1 cellular context compared by ENCODE assay signal in the genomic region with DNA sequence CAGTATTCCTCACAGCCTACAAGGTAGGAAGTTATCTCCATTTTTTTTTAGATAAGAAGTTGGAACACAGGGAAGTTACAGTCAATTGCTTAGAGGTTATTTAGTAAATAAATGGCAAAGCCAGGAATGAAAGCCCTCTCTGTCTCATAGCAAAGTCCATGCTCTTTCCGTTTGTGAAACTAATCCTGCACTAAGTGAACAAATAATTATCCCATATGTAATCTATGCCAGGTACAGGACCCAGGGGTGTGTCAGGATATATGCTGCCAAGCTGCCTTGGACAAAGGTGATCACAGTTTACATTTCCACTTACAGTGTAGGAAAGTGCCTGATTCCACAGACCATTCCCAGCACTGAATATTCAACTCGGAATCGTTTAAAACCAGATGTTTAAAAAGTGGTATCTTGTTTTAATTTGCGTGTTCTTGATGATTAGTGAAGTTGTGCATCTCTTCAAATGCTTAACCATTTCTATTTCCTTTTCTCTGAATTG.
TF ChIP-seq lines count a peak whose summit lies in the region.

No MANE protein-coding gene starts in this region.

TF ChIP-seq in HepG2, 621 proteins besides CTCF, POLR2A, EP300 and RAD21 (continued from another document):
- TF ChIP-seq ZNF878 (CRISPR knock-in tag; IDR thresholded peaks at IDR 0.05) (peak; percentile 79; the same call in 1 of the 2 replicates), ZBTB1 (CRISPR knock-in tag; IDR thresholded peaks at IDR 0.05; ENCODE audit: borderline replicate concordance) (no peak), SP1 (IDR thresholded peaks at IDR 0.05) (no peak), SP1 (CRISPR knock-in tag; IDR thresholded peaks at IDR 0.05) (peak; percentile 17; the same call in 1 of the 2 replicates), PTBP1 (IDR thresholded peaks at IDR 0.05; ENCODE audit: low read depth, low read length, poor library complexity, severe bottlenecking) (no peak), NPAS2 (CRISPR knock-in tag; IDR thresholded peaks at IDR 0.05; ENCODE audit: borderline replicate concordance) (no peak), FLYWCH1 (CRISPR knock-in tag; IDR thresholded peaks at IDR 0.05) (no peak), HMG20A (CRISPR knock-in tag; IDR thresholded peaks at IDR 0.05; ENCODE audit: borderline replicate concordance) (peak; percentile 71; the same call in 1 of the 2 replicates), NR2F6 (IDR thresholded peaks at IDR 0.05) (peak; percentile 58), NR2F6 (CRISPR knock-in tag; IDR thresholded peaks at IDR 0.05) (peak; percentile 57; the same call in 1 of the 2 replicates), NR3C1 (CRISPR knock-in tag; IDR thresholded peaks at IDR 0.05) (no peak), MIER3 (CRISPR knock-in tag; IDR thresholded peaks at IDR 0.05; ENCODE audit: borderline replicate concordance) (no peak), TBP (CRISPR knock-in tag; IDR thresholded peaks at IDR 0.05) (no peak), KLF9 (CRISPR knock-in tag; IDR thresholded peaks at IDR 0.05; ENCODE audit: low read depth) (no peak), GLI4 (CRISPR knock-in tag; IDR thresholded peaks at IDR 0.05; ENCODE audit: borderline replicate concordance) (no peak), ZNF567 (CRISPR knock-in tag; IDR thresholded peaks at IDR 0.05; ENCODE audit: borderline replicate concordance) (no peak), DMAP1 (CRISPR knock-in tag; IDR thresholded peaks at IDR 0.05) (no peak), PHF5A (CRISPR knock-in tag; IDR thresholded peaks at IDR 0.05; ENCODE audit: low read depth, unreplicated experiment) (peak; percentile 80), TOPORS (CRISPR knock-in tag; IDR thresholded peaks at IDR 0.05) (no peak), ZSCAN25 (CRISPR knock-in tag; IDR thresholded peaks at IDR 0.05) (no peak), MED8 (CRISPR knock-in tag; IDR thresholded peaks at IDR 0.05; ENCODE audit: insufficient replicate concordance) (peak; percentile 51), MTF1 (CRISPR knock-in tag; IDR thresholded peaks at IDR 0.05) (no peak)
- TF ChIP-seq, protein P1, sequence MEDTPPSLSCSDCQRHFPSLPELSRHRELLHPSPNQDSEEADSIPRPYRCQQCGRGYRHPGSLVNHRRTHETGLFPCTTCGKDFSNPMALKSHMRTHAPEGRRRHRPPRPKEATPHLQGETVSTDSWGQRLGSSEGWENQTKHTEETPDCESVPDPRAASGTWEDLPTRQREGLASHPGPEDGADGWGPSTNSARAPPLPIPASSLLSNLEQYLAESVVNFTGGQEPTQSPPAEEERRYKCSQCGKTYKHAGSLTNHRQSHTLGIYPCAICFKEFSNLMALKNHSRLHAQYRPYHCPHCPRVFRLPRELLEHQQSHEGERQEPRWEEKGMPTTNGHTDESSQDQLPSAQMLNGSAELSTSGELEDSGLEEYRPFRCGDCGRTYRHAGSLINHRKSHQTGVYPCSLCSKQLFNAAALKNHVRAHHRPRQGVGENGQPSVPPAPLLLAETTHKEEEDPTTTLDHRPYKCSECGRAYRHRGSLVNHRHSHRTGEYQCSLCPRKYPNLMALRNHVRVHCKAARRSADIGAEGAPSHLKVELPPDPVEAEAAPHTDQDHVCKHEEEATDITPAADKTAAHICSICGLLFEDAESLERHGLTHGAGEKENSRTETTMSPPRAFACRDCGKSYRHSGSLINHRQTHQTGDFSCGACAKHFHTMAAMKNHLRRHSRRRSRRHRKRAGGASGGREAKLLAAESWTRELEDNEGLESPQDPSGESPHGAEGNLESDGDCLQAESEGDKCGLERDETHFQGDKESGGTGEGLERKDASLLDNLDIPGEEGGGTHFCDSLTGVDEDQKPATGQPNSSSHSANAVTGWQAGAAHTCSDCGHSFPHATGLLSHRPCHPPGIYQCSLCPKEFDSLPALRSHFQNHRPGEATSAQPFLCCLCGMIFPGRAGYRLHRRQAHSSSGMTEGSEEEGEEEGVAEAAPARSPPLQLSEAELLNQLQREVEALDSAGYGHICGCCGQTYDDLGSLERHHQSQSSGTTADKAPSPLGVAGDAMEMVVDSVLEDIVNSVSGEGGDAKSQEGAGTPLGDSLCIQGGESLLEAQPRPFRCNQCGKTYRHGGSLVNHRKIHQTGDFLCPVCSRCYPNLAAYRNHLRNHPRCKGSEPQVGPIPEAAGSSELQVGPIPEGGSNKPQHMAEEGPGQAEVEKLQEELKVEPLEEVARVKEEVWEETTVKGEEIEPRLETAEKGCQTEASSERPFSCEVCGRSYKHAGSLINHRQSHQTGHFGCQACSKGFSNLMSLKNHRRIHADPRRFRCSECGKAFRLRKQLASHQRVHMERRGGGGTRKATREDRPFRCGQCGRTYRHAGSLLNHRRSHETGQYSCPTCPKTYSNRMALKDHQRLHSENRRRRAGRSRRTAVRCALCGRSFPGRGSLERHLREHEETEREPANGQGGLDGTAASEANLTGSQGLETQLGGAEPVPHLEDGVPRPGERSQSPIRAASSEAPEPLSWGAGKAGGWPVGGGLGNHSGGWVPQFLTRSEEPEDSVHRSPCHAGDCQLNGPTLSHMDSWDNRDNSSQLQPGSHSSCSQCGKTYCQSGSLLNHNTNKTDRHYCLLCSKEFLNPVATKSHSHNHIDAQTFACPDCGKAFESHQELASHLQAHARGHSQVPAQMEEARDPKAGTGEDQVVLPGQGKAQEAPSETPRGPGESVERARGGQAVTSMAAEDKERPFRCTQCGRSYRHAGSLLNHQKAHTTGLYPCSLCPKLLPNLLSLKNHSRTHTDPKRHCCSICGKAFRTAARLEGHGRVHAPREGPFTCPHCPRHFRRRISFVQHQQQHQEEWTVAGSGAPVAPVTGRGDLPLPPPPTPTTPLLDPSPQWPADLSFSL (CRISPR knock-in tag; IDR thresholded peaks at IDR 0.05): no peak
- TF ChIP-seq, protein P2, sequence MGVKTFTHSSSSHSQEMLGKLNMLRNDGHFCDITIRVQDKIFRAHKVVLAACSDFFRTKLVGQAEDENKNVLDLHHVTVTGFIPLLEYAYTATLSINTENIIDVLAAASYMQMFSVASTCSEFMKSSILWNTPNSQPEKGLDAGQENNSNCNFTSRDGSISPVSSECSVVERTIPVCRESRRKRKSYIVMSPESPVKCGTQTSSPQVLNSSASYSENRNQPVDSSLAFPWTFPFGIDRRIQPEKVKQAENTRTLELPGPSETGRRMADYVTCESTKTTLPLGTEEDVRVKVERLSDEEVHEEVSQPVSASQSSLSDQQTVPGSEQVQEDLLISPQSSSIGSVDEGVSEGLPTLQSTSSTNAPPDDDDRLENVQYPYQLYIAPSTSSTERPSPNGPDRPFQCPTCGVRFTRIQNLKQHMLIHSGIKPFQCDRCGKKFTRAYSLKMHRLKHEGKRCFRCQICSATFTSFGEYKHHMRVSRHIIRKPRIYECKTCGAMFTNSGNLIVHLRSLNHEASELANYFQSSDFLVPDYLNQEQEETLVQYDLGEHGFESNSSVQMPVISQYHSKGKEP (CRISPR knock-in tag; IDR thresholded peaks at IDR 0.05): peak; percentile 53; the same call in 1 of the 2 replicates
- TF ChIP-seq, protein P3, sequence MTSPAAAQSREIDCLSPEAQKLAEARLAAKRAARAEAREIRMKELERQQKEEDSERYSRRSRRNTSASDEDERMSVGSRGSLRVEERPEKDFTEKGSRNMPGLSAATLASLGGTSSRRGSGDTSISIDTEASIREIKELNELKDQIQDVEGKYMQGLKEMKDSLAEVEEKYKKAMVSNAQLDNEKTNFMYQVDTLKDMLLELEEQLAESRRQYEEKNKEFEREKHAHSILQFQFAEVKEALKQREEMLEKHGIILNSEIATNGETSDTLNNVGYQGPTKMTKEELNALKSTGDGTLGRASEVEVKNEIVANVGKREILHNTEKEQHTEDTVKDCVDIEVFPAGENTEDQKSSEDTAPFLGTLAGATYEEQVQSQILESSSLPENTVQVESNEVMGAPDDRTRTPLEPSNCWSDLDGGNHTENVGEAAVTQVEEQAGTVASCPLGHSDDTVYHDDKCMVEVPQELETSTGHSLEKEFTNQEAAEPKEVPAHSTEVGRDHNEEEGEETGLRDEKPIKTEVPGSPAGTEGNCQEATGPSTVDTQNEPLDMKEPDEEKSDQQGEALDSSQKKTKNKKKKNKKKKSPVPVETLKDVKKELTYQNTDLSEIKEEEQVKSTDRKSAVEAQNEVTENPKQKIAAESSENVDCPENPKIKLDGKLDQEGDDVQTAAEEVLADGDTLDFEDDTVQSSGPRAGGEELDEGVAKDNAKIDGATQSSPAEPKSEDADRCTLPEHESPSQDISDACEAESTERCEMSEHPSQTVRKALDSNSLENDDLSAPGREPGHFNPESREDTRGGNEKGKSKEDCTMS (CRISPR knock-in tag; conservative IDR thresholded peaks at IDR 0.05): no peak
- TF ChIP-seq, protein P4, sequence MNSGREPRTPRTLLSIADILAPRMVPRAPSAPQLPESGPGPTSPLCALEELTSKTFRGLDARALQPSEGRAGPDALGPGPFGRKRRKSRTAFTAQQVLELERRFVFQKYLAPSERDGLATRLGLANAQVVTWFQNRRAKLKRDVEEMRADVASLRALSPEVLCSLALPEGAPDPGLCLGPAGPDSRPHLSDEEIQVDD (CRISPR knock-in tag; IDR thresholded peaks at IDR 0.05; ENCODE audit: borderline replicate concordance): no peak
- TF ChIP-seq, protein P5, sequence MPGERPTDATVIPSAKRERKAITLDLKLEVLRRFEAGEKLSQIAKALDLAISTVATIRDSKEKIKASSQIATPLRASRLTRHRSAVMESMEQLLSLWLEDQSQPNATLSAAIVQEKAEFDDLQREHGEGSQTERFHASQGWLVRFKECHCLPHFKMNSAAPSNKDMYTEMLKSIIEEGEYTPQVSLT (CRISPR knock-in tag; IDR thresholded peaks at IDR 0.05; ENCODE audit: borderline replicate concordance, low read depth): no peak
